Comparison of ENCODE assay signal across 8 cellular contexts in genomic region chr3:130894130-130894872, GRCh38. TPM values are rescaled to one million over a fixed set of nuclear protein-coding genes. Genes with fewer than 3 reads are reported as not detected.
DNase-seq lines count a peak whose midpoint lies in the region; ATAC-seq and TF ChIP-seq lines count a peak whose summit lies in the region.

No MANE protein-coding gene starts in this region.

- peak overlapping the region; percentile 89 to 99 (median 97) for H3K27ac ChIP-seq in Peyer's patch
- H3K27ac ChIP-seq in left ventricle myocardium inferior (replicated peaks), result peak overlapping the region; percentile 98
- H3K27ac ChIP-seq in aorta (ENCODE audit: low read depth in 1 of 2, low read length in 2 of 2), result peak overlapping the region; percentile 53 to 80

- TF ChIP-seq CTCF in Peyer's patch (IDR thresholded peaks at IDR 0.05), result no peak
- no peak for TF ChIP-seq CTCF in left ventricle myocardium inferior (IDR thresholded peaks at IDR 0.05; ENCODE audit: borderline replicate concordance)

- H3K27me3 ChIP-seq in Peyer's patch (no peaks in the 10 kb centered on the region), left ventricle myocardium inferior (ENCODE audit: low read depth) (no peaks in the 10 kb centered on the region), aorta (ENCODE audit: control insufficient read depth in 1 of 2, insufficient read depth in 2 of 2, low read length in 1 of 2) (no peaks in the 10 kb centered on the region)

- WGBS in aorta, 2 donors, result 0% methylated on average over 36 to 52 of the region's 52 CpGs

- no peak for TF ChIP-seq POLR2A in Peyer's patch (IDR thresholded peaks at IDR 0.05)

- H3K4me3 Mint-ChIP-seq in activated naive CD8-positive, alpha-beta T cell treated with anti-CD3 and anti-CD28 coated beads for 36 hours, result peak overlapping the region; percentile 94

- H3K27me3 Mint-ChIP-seq in activated naive CD8-positive, alpha-beta T cell treated with anti-CD3 and anti-CD28 coated beads for 36 hours, result no peaks in the 10 kb centered on the region

- H3K9me3 ChIP-seq in Peyer's patch (no peaks in the 10 kb centered on the region), left ventricle myocardium inferior (replicated peaks) (no peaks in the 10 kb centered on the region), aorta (ENCODE audit: control insufficient read depth, low read length) (no peaks in the 10 kb centered on the region)

- H3K4me1 ChIP-seq in Peyer's patch (peaks cover 0 to 18% (median 0%) of the 10 kb centered on the region in 4 donors), left ventricle myocardium inferior (peaks cover 63% of the 10 kb centered on the region), aorta (ENCODE audit: control insufficient read depth in 1 of 2, insufficient read depth in 2 of 2, low read length in 2 of 2) (peaks cover 3 to 5% of the 10 kb centered on the region in 2 donors)

- H3K36me3 Mint-ChIP-seq in activated naive CD8-positive, alpha-beta T cell treated with anti-CD3 and anti-CD28 coated beads for 36 hours, result peaks cover 4% of the 10 kb centered on the region

- DNase-seq in Right ventricle myocardium inferior (ENCODE audit: missing footprints), result peak; percentile 71
- no peak for DNase-seq in cardiac septum (ENCODE audit: low spot score)
- peak; percentile 49 to 69 (median 62) for DNase-seq in Peyer's patch
- peak; percentile 38 for DNase-seq in activated naive CD8-positive, alpha-beta T cell treated with anti-CD3 and anti-CD28 coated beads for 36 hours
- DNase-seq in left ventricle myocardium inferior, result peak; percentile 34
- peak; percentile 81 for DNase-seq in posterior vena cava (ENCODE audit: low spot score)
- DNase-seq in aorta, result peak; percentile 59 to 80

- peak overlapping the region; percentile 72 to 96 (median 84) for H3K4me3 ChIP-seq in Peyer's patch
- peak overlapping the region; percentile 93 for H3K4me3 ChIP-seq in left ventricle myocardium inferior
- peak overlapping the region; percentile 92 to 95 for H3K4me3 ChIP-seq in aorta (ENCODE audit: low read length in 2 of 2)

- ATAC-seq in Right ventricle myocardium inferior, result no peak
- peak; percentile 28 for ATAC-seq in HG03025 (IDR thresholded peaks at IDR 0.05; ENCODE audit: low FRiP score, unreplicated experiment)
- peak; percentile 49 for ATAC-seq in aorta (ENCODE audit: low FRiP score)

- peaks cover 40% of the 10 kb centered on the region for H3K4me1 Mint-ChIP-seq in activated naive CD8-positive, alpha-beta T cell treated with anti-CD3 and anti-CD28 coated beads for 36 hours

- H3K36me3 ChIP-seq in Peyer's patch (no peaks in the 10 kb centered on the region), left ventricle myocardium inferior (no peaks in the 10 kb centered on the region), aorta (ENCODE audit: control insufficient read depth in 1 of 2, insufficient read depth in 2 of 2, low read length in 1 of 2) (no peaks in the 10 kb centered on the region)

- intact Hi-C loops in Right ventricle myocardium inferior (cut with DNase I), result loop anchor here (5.0 kb wide), 2 partner anchors 68 to 488 kb away; partner anchors contain the start of gene NUDT16
- intact Hi-C loops in cardiac septum (cut with DNase I), result no loop called here
- intact Hi-C loops in left ventricle myocardium inferior (cut with micrococcal nuclease), result loop anchor here (5.0 kb wide), 1 partner anchor 137 kb away; no protein-coding TSS in a partner anchor
- intact Hi-C loops in posterior vena cava (cut with DNase I), result loop anchor here (10.0 kb wide), 1 partner anchor 140 kb away; no protein-coding TSS in a partner anchor
- intact Hi-C loops in aorta (cut with DNase I), result loop anchor here (5.0 to 10.0 kb wide), 3 partner anchors 130 to 147 kb away; partner anchors contain the start of genes ASTE1 (in 1 of the 2), NEK11 (in 1 of the 2) and PIK3R4 (in 1 of the 2)

- H3K9me3 Mint-ChIP-seq in activated naive CD8-positive, alpha-beta T cell treated with anti-CD3 and anti-CD28 coated beads for 36 hours, result no peaks in the 10 kb centered on the region

- peak overlapping the region; percentile 91 for H3K27ac Mint-ChIP-seq in activated naive CD8-positive, alpha-beta T cell treated with anti-CD3 and anti-CD28 coated beads for 36 hours

RNA-seq across cellular contexts. Expression of gene ATP2C1, which starts 0.4 kb away (rescaled TPM):
- total RNA-seq in Right ventricle myocardium inferior (57.2 TPM), cardiac septum (60.1 TPM), Peyer's patch (10 to 100 TPM; 32.2 to 49.5 (median 40.8) TPM), left ventricle myocardium inferior (57.1 TPM), posterior vena cava (10 to 100 TPM; 46.5 to 47.1 TPM), aorta (10 to 100 TPM; 58.8 to 67.5 TPM)
- 10 to 100 TPM; 48.8 to 53.2 TPM for total RNA-seq in activated naive CD8-positive, alpha-beta T cell treated with anti-CD3 and anti-CD28 coated beads for 36 hours
- 10 to 100 TPM; 21.8 to 27.9 TPM for polyA plus RNA-seq in aorta
